28 cellular contexts compared by ENCODE assay signal in the genomic region with DNA sequence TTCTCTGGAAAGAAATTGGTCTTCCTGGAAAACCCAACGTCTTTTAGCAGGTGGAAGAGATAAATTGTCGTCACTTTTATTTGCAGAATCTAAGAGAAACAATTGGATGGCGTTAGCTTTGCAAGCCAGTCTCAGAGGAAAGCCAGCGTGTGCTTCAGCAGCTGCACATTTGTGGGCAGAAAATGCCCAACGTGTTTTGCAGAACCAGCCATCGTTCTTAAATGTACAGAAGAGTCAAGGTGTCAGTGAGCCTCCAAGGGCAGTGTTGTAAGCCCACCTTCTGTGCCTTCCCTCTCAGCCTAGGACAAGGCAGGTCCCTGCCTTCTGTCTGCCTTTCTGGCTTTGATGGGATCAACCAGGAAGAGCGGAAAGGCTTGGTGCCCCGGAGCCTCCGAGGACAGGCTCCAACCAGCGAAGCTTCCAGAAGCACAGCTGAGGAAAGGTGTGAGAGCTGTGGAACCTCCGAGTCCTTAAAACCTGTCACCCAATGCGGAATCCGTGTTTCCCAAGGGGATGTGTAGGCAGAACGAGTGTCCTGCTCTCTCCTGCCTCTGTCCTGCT.
"Had no signal": no experiment of that assay in that cellular context is flagged by ENCODE, and none has a peak within 500 bp of the region (broad histone marks: within the 10 kb centered on the region; RNA-seq: fewer than 3 reads in every experiment).

No MANE protein-coding gene starts in this region.

- H3K9me3 ChIP-seq: esophagus squamous epithelium, left ventricle myocardium inferior, lower lobe of right lung, prostate gland, right atrium auricular region, thyroid gland had no signal

- H3K4me3 Mint-ChIP-seq: naive thymus-derived CD8-positive, alpha-beta T cell; nephron progenitor cell had no signal

- H3K27me3 ChIP-seq: esophagus squamous epithelium, right atrium auricular region, stomach, thyroid gland had no signal

- H3K36me3 ChIP-seq: esophagus squamous epithelium, heart right ventricle, left ventricle myocardium inferior, lower lobe of right lung, prostate gland, right atrium auricular region, stomach, thyroid gland had no signal

- H3K36me3 Mint-ChIP-seq: naive thymus-derived CD8-positive, alpha-beta T cell had no signal

- H3K4me1 ChIP-seq: esophagus squamous epithelium, heart right ventricle, left ventricle myocardium inferior, lower lobe of right lung, parathyroid adenoma, prostate gland, right atrium auricular region, stomach, thyroid gland had no signal

- H3K27ac ChIP-seq: coronary artery, esophagus squamous epithelium, heart right ventricle, left ventricle myocardium inferior, lower lobe of right lung, parathyroid adenoma, prostate gland, right atrium auricular region, stomach, thyroid gland had no signal

- ATAC-seq: heart right ventricle; left colon; lower lobe of right lung; naive thymus-derived CD8-positive, alpha-beta T cell; sciatic nerve had no signal

- H3K4me1 Mint-ChIP-seq: naive thymus-derived CD8-positive, alpha-beta T cell had no signal

- H3K9me3 Mint-ChIP-seq: nephron progenitor cell had no signal

- H3K4me3 ChIP-seq: coronary artery, esophagus squamous epithelium, heart right ventricle, left ventricle myocardium inferior, lower lobe of right lung, prostate gland, right atrium auricular region, smooth muscle cell, stomach, thyroid gland had no signal

- H3K27ac Mint-ChIP-seq: naive thymus-derived CD8-positive, alpha-beta T cell had no signal

- DNase-seq: dermis blood vessel endothelial cell; effector memory CD4-positive, alpha-beta T cell; esophagus squamous epithelium; foreskin melanocyte; glutamatergic neuron; heart right ventricle; hippocampal formation; kidney glomerular epithelial cell; left colon; left ventricle myocardium inferior; lower lobe of right lung; naive thymus-derived CD8-positive, alpha-beta T cell; nephron progenitor cell; occipital lobe; stimulated activated CD4-positive, alpha-beta T cell treated with anti-CD3 and anti-CD28 coated beads, Interleukin-12 subunit alpha, Interleukin-12 subunit beta, amount 100 ng/mL, for 4 hours; stimulated activated CD4-positive, alpha-beta T cell treated with anti-CD3 and anti-CD28 coated beads, Interleukin-1b, Interleukin-23, amount 100 ng/mL, for 48 hours; stimulated activated CD4-positive, alpha-beta T cell treated with anti-CD3 and anti-CD28 coated beads, Interleukin-4, amount 100 ng/mL, for 1 hour; stimulated activated CD8-positive, alpha-beta memory T cell treated with anti-CD3 and anti-CD28 coated beads, Interleukin-4, amount 100 ng/mL, for 48 hours; stimulated activated naive CD4-positive, alpha-beta T cell treated with Interleukin-2 at 50 U/mL for 16 hours; stomach; thyroid gland; trophoblast cell had no signal
